In the genomic region with DNA sequence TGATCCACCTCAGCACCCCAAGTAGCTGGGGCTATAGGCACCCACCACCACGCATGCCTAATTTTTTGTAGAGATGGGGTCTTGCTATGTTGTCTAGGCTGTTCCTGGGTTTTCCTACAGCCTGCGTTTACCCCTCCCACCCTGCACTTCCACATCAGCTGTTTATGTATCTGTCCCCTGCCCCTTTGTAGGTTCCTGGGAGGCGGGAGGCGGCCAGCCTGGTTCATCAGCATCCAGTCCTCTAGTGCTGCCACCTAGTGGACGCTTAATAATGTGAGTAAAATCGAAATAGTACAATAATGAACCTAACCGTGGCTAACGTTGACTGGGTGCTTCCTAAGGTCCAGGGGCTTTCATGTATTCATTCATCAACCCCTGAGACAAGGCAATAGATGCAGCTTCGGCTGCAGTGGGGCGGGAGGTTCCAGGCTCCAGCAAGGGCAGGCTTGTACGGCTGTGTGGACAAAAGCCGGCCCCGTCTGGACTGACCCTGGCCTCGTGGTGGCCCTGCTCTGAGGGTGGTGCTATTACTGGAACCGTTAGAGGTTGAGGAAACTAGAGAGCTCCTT, we compare ENCODE assay signal across 8 cellular contexts. TPM values are rescaled to one million over a fixed set of nuclear protein-coding genes. Genes with fewer than 3 reads are reported as not detected.
DNase-seq lines count a peak whose midpoint lies in the region; ATAC-seq and TF ChIP-seq lines count a peak whose summit lies in the region.

No MANE protein-coding gene starts in this region.

- peak; percentile 75 for DNase-seq in MCF 10A (ENCODE audit: unreplicated experiment)
- DNase-seq in breast epithelium (ENCODE audit: low spot score in 2 of 2), result no peak
- peak; percentile 70 for DNase-seq in NCI-H1694 treated with DMSO at 0.1 percent for 48 hours (lab: John Stamatoyannopoulos, UW)
- peak; percentile 33 for DNase-seq in T-helper 9 cell
- DNase-seq in body of pancreas, result peak; percentile 54 to 68 (median 66)
- DNase-seq in inferior parietal cortex (ENCODE audit: extremely low spot score), result peak; percentile 79
- peak; percentile 8 to 17 for DNase-seq in stimulated activated CD4-positive, alpha-beta T cell treated with anti-CD3 and anti-CD28 coated beads, Interleukin-1b, Interleukin-23, amount 100 ng/mL, for 1 hour (ENCODE audit: low read depth in 2 of 2)
- DNase-seq in GF-D8 (lab: John Stamatoyannopoulos, UW), result no peak

- no peaks in the 10 kb centered on the region for H3K36me3 Mint-ChIP-seq in MCF 10A (ENCODE audit: insufficient read depth, unreplicated experiment)

- H3K9me3 Mint-ChIP-seq in MCF 10A (ENCODE audit: unreplicated experiment), result no peaks in the 10 kb centered on the region

- H3K4me3 ChIP-seq in breast epithelium (no peak overlapping the region), body of pancreas (no peak overlapping the region)

- intact Hi-C loops in MCF 10A (cut with micrococcal nuclease), result loop anchor here (2.0 kb wide), 1 partner anchor 62 kb away; a partner anchor contains a TSS
- intact Hi-C loops in breast epithelium (cut with DNase I; ENCODE audit: low total_unique reads), result no loop called here
- intact Hi-C loops in body of pancreas (cut with DNase I), result no loop called here

- H3K27ac ChIP-seq in breast epithelium, result no peak overlapping the region
- no peak overlapping the region for H3K27ac ChIP-seq in body of pancreas

- no peaks in the 10 kb centered on the region for H3K27me3 Mint-ChIP-seq in MCF 10A (ENCODE audit: insufficient read depth, unreplicated experiment)

- POLR2A ChIA-PET in MCF 10A (lab: Yijun Ruan, JAX), result interaction anchor here (1.1 to 1.4 kb wide), 2 partner anchors 33 to 62 kb away, joined by 3 to 5 read pairs; a partner anchor contains a TSS

- no TSS peak for BruUV-seq in MCF 10A (replicated peaks; lab: Mats Ljungman, UMichigan)

- TF ChIP-seq POLR2A in breast epithelium (IDR thresholded peaks at IDR 0.05) (no peak), body of pancreas (IDR thresholded peaks at IDR 0.05) (no peak)

- no peak overlapping the region for H3K4me3 Mint-ChIP-seq in MCF 10A (ENCODE audit: unreplicated experiment)

- H3K36me3 ChIP-seq in breast epithelium (no peaks in the 10 kb centered on the region), body of pancreas (replicated peaks in 1 of 2; ENCODE audit: insufficient read depth in 1 of 2, low read depth in 2 of 2) (no peaks in the 10 kb centered on the region)

- TF ChIP-seq CTCF in MCF 10A (IDR thresholded peaks at IDR 0.05; ENCODE audit: unreplicated experiment) (peak; percentile 48), breast epithelium (IDR thresholded peaks at IDR 0.05) (peak in 1 of 3 donors; percentile 53), body of pancreas (IDR thresholded peaks at IDR 0.05) (peak; percentile 45 to 72 (median 58))

- H3K27ac Mint-ChIP-seq in MCF 10A (ENCODE audit: low read depth, unreplicated experiment), result no peak overlapping the region

- 12 to 22% methylated on average over 10 to 11 of the region's 15 CpGs for WGBS in body of pancreas, 2 donors

- H3K9me3 ChIP-seq in breast epithelium, result no peaks in the 10 kb centered on the region
- no peaks in the 10 kb centered on the region for H3K9me3 ChIP-seq in body of pancreas

- no peaks in the 10 kb centered on the region for H3K27me3 ChIP-seq in breast epithelium
- H3K27me3 ChIP-seq in body of pancreas, result no peaks in the 10 kb centered on the region

- H3K4me1 Mint-ChIP-seq in MCF 10A (ENCODE audit: insufficient read depth, unreplicated experiment), result peaks cover 12% of the 10 kb centered on the region

- ATAC-seq in body of pancreas, result peak; percentile 68

- CTCF ChIA-PET in MCF 10A (lab: Yijun Ruan, JAX), result interaction anchor here (0.6 to 3.2 kb wide), 23 partner anchors 8 to 1823 kb away, joined by 3 to 15 read pairs (median 3); no protein-coding TSS in a partner anchor

- H3K4me1 ChIP-seq in breast epithelium (no peaks in the 10 kb centered on the region), body of pancreas (no peaks in the 10 kb centered on the region)

RNA-seq across cellular contexts. Expression of a gene that starts 1.2 kb away (rescaled TPM):
- total RNA-seq in MCF 10A (2022) (not detected in 2 replicates), breast epithelium (not detected), body of pancreas (not detected)

Comparison
In these comparisons a context has a peak if more than half of its experiments do, and no peak if none do; other contexts are left out.
1. DNase-seq: peak in MCF 10A (single experiment), NCI-H1694 treated with DMSO at 0.1 percent for 48 hours (single experiment), T-helper 9 cell (single experiment), body of pancreas (4 of 4), inferior parietal cortex (single experiment) and stimulated activated CD4-positive, alpha-beta T cell treated with anti-CD3 and anti-CD28 coated beads, Interleukin-1b, Interleukin-23, amount 100 ng/mL, for 1 hour (2 of 2); none in breast epithelium (0 of 2) and GF-D8 (single experiment).